Comparison of ENCODE assay signal across 8 cellular contexts in genomic region chr12:75389706-75390105, GRCh38. TPM values are rescaled to one million over a fixed set of nuclear protein-coding genes. Genes with fewer than 3 reads are reported as not detected.
DNase-seq lines count a peak whose midpoint lies in the region; ATAC-seq and TF ChIP-seq lines count a peak whose summit lies in the region.

No MANE protein-coding gene starts in this region.

- H3K9me3 Mint-ChIP-seq in brain, result peaks cover 0 to 4% (median 2%) of the 10 kb centered on the region in 5 experiments
- H3K9me3 Mint-ChIP-seq in naive thymus-derived CD8-positive, alpha-beta T cell, result no peaks in the 10 kb centered on the region

- POLR2A ChIA-PET in naive thymus-derived CD8-positive, alpha-beta T cell (lab: Charles Lee), result no interaction called here

- no peak for TF ChIP-seq CTCF in brain (conservative IDR thresholded peaks at IDR 0.05)

- H3K36me3 Mint-ChIP-seq in brain, result no peaks in the 10 kb centered on the region
- peaks cover 0 to 3% (median 0%) of the 10 kb centered on the region in 3 donors for H3K36me3 Mint-ChIP-seq in naive thymus-derived CD8-positive, alpha-beta T cell

- peak overlapping the region; percentile 65 for H3K4me3 ChIP-seq in right cardiac atrium (ENCODE audit: low read length)

- no peaks in the 10 kb centered on the region for H3K9me3 ChIP-seq in right cardiac atrium (ENCODE audit: control insufficient read depth, low read length)

- intact Hi-C loops in right cardiac atrium (cut with DNase I), result loop anchor here in 2 of 4 donors (5.0 to 10.0 kb wide), 2 partner anchors 57 to 95 kb away; partner anchors contain the start of genes CAPS2 (in 2 of the 2), GLIPR1 (in 2 of the 2) and GLIPR1L1 (in 2 of the 2)
- intact Hi-C loops in cardiac septum (cut with DNase I), result loop anchor here (10.0 kb wide), 1 partner anchor 95 kb away; the partner anchor contains the start of gene GLIPR1

- peak overlapping the region; percentile 29 to 86 (median 61) for H3K27ac Mint-ChIP-seq in brain
- peak overlapping the region; percentile 24 to 100 (median 98) for H3K27ac Mint-ChIP-seq in naive thymus-derived CD8-positive, alpha-beta T cell

- peaks cover 9% of the 10 kb centered on the region for H3K27me3 Mint-ChIP-seq in brain
- H3K27me3 Mint-ChIP-seq in naive thymus-derived CD8-positive, alpha-beta T cell, result no peaks in the 10 kb centered on the region

- H3K27me3 ChIP-seq in right cardiac atrium (ENCODE audit: control insufficient read depth, insufficient read depth), result no peaks in the 10 kb centered on the region

- H3K4me1 ChIP-seq in right cardiac atrium (ENCODE audit: control insufficient read depth, insufficient read depth, low read length), result no peaks in the 10 kb centered on the region

- peaks cover 39% of the 10 kb centered on the region for H3K4me1 Mint-ChIP-seq in brain
- peaks cover 12 to 51% (median 33%) of the 10 kb centered on the region in 4 donors for H3K4me1 Mint-ChIP-seq in naive thymus-derived CD8-positive, alpha-beta T cell

- 15% methylated on average over 1 of the region's 1 CpG for WGBS in right cardiac atrium

- H3K27ac ChIP-seq in right cardiac atrium (ENCODE audit: low read length), result no peak overlapping the region

- peak overlapping the region; percentile 88 to 94 (median 90) for H3K4me3 Mint-ChIP-seq in brain
- peak overlapping the region in 8 of 10 donors; percentile 90 to 96 (median 94) for H3K4me3 Mint-ChIP-seq in naive thymus-derived CD8-positive, alpha-beta T cell

- ATAC-seq in right cardiac atrium (no peak), GM18867 (IDR thresholded peaks at IDR 0.05; ENCODE audit: unreplicated experiment) (no peak), HG02642 (IDR thresholded peaks at IDR 0.05; ENCODE audit: poor library complexity, unreplicated experiment) (no peak)
- ATAC-seq in naive thymus-derived CD8-positive, alpha-beta T cell, result no peak

- DNase-seq in right cardiac atrium (no peak), cardiac septum (ENCODE audit: low spot score) (no peak), activated gamma-delta T cell treated with Interleukin-2 at 50 U/mL for 16 hours (no peak), ureter (ENCODE audit: low spot score) (no peak)
- DNase-seq in naive thymus-derived CD8-positive, alpha-beta T cell, result no peak

RNA-seq across cellular contexts. Expression of gene GLIPR1L2, which starts 1.2 kb away (rescaled TPM):
- 1 to 10 TPM; 1.8 to 2.8 (median 2.4) TPM for total RNA-seq in right cardiac atrium
- polyA plus RNA-seq in right cardiac atrium, result 2.1 TPM
- 2.7 TPM for total RNA-seq in cardiac septum
- polyA plus RNA-seq in brain (ENCODE audit: insufficient read depth, low read depth, low replicate concordance), result 1.5 TPM
- 1 to 10 TPM in 1 of 2 experiments, under 1 TPM in 1; 0.91 to 1.2 TPM for total RNA-seq in naive thymus-derived CD8-positive, alpha-beta T cell
- 1 to 10 TPM; 1.1 to 3.2 (median 1.4) TPM for polyA plus RNA-seq in naive thymus-derived CD8-positive, alpha-beta T cell
- 0.62 TPM for total RNA-seq in ureter

RNA-seq across cellular contexts. Expression of gene GLIPR1L1, which starts 55.2 kb away (rescaled TPM):
- total RNA-seq in right cardiac atrium (not detected), cardiac septum (not detected), ureter (not detected)
- polyA plus RNA-seq in right cardiac atrium (not detected), brain (ENCODE audit: insufficient read depth, low read depth, low replicate concordance) (not detected)
- not detected for total RNA-seq in naive thymus-derived CD8-positive, alpha-beta T cell
- polyA plus RNA-seq in naive thymus-derived CD8-positive, alpha-beta T cell, result not detected

RNA-seq across cellular contexts. Expression of gene CAPS2, which starts 59.6 kb away (rescaled TPM):
- total RNA-seq in right cardiac atrium, result 10 to 100 TPM; 13.7 to 21.8 (median 17.1) TPM
- 7.8 TPM for polyA plus RNA-seq in right cardiac atrium
- 13.6 TPM for total RNA-seq in cardiac septum
- 5.3 TPM for polyA plus RNA-seq in brain (ENCODE audit: insufficient read depth, low read depth, low replicate concordance)
- 1 to 10 TPM; 7.7 to 8.7 TPM for total RNA-seq in naive thymus-derived CD8-positive, alpha-beta T cell
- 1 to 10 TPM; 1.3 to 4.7 (median 1.9) TPM for polyA plus RNA-seq in naive thymus-derived CD8-positive, alpha-beta T cell
- 11.4 TPM for total RNA-seq in ureter
